Comparison of ENCODE assay signal across 1 cellular context in genomic region chr5:157575096-157575872, GRCh38.
A peak's percentile ranks its signal among the peaks of the same experiment; 100 is the strongest.
TF ChIP-seq lines count a peak whose summit lies in the region.

TSS of gene ADAM19 (minus strand) at chr5:157575775. CDS start at chr5:157575696, 79 bp downstream.

TF ChIP-seq in WTC11, 78 proteins besides CTCF, POLR2A, EP300 and RAD21 (continued from another document):
- TF ChIP-seq, protein P1, sequence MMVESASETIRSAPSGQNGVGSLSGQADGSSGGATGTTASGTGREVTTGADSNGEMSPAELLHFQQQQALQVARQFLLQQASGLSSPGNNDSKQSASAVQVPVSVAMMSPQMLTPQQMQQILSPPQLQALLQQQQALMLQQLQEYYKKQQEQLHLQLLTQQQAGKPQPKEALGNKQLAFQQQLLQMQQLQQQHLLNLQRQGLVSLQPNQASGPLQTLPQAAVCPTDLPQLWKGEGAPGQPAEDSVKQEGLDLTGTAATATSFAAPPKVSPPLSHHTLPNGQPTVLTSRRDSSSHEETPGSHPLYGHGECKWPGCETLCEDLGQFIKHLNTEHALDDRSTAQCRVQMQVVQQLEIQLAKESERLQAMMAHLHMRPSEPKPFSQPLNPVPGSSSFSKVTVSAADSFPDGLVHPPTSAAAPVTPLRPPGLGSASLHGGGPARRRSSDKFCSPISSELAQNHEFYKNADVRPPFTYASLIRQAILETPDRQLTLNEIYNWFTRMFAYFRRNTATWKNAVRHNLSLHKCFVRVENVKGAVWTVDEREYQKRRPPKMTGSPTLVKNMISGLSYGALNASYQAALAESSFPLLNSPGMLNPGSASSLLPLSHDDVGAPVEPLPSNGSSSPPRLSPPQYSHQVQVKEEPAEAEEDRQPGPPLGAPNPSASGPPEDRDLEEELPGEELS (CRISPR knock-in tag; IDR thresholded peaks at IDR 0.05), result no peak; the same call in 1 of the 2 replicates
- TF ChIP-seq TEAD1 (CRISPR knock-in tag; IDR thresholded peaks at IDR 0.05) (no peak), ARID4B (CRISPR knock-in tag; IDR thresholded peaks at IDR 0.05; ENCODE audit: borderline replicate concordance) (no peak), FOXK1 (CRISPR knock-in tag; IDR thresholded peaks at IDR 0.05) (0 out of 2 replicates have a peak, but pooled peaks have one; percentile 17), KAT7 (CRISPR knock-in tag; IDR thresholded peaks at IDR 0.05; ENCODE audit: borderline replicate concordance) (peak; percentile 83; the same call in 1 of the 2 replicates), ZSCAN18 (CRISPR knock-in tag; IDR thresholded peaks at IDR 0.05) (no peak), ZNF317 (CRISPR knock-in tag; IDR thresholded peaks at IDR 0.05; ENCODE audit: borderline replicate concordance, low read depth) (no peak), GABPB1 (CRISPR knock-in tag; IDR thresholded peaks at IDR 0.05) (no peak), ZNF263 (CRISPR knock-in tag; IDR thresholded peaks at IDR 0.05; ENCODE audit: low read depth) (no peak), MYBL2 (CRISPR knock-in tag; IDR thresholded peaks at IDR 0.05) (peak; percentile 40; the same call in 1 of the 2 replicates), ZNF416 (CRISPR knock-in tag; IDR thresholded peaks at IDR 0.05) (0 out of 2 replicates have a peak, but pooled peaks have one; percentile 24), ZNF425 (CRISPR knock-in tag; conservative IDR thresholded peaks at IDR 0.05) (no peak)
- TF ChIP-seq, protein P2, sequence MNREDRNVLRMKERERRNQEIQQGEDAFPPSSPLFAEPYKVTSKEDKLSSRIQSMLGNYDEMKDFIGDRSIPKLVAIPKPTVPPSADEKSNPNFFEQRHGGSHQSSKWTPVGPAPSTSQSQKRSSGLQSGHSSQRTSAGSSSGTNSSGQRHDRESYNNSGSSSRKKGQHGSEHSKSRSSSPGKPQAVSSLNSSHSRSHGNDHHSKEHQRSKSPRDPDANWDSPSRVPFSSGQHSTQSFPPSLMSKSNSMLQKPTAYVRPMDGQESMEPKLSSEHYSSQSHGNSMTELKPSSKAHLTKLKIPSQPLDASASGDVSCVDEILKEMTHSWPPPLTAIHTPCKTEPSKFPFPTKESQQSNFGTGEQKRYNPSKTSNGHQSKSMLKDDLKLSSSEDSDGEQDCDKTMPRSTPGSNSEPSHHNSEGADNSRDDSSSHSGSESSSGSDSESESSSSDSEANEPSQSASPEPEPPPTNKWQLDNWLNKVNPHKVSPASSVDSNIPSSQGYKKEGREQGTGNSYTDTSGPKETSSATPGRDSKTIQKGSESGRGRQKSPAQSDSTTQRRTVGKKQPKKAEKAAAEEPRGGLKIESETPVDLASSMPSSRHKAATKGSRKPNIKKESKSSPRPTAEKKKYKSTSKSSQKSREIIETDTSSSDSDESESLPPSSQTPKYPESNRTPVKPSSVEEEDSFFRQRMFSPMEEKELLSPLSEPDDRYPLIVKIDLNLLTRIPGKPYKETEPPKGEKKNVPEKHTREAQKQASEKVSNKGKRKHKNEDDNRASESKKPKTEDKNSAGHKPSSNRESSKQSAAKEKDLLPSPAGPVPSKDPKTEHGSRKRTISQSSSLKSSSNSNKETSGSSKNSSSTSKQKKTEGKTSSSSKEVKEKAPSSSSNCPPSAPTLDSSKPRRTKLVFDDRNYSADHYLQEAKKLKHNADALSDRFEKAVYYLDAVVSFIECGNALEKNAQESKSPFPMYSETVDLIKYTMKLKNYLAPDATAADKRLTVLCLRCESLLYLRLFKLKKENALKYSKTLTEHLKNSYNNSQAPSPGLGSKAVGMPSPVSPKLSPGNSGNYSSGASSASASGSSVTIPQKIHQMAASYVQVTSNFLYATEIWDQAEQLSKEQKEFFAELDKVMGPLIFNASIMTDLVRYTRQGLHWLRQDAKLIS (CRISPR knock-in tag; IDR thresholded peaks at IDR 0.05; ENCODE audit: borderline replicate concordance), result no peak
- TF ChIP-seq, protein P3, sequence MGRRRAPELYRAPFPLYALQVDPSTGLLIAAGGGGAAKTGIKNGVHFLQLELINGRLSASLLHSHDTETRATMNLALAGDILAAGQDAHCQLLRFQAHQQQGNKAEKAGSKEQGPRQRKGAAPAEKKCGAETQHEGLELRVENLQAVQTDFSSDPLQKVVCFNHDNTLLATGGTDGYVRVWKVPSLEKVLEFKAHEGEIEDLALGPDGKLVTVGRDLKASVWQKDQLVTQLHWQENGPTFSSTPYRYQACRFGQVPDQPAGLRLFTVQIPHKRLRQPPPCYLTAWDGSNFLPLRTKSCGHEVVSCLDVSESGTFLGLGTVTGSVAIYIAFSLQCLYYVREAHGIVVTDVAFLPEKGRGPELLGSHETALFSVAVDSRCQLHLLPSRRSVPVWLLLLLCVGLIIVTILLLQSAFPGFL (CRISPR knock-in tag; IDR thresholded peaks at IDR 0.05; ENCODE audit: borderline replicate concordance), result no peak
- TF ChIP-seq, protein P4, sequence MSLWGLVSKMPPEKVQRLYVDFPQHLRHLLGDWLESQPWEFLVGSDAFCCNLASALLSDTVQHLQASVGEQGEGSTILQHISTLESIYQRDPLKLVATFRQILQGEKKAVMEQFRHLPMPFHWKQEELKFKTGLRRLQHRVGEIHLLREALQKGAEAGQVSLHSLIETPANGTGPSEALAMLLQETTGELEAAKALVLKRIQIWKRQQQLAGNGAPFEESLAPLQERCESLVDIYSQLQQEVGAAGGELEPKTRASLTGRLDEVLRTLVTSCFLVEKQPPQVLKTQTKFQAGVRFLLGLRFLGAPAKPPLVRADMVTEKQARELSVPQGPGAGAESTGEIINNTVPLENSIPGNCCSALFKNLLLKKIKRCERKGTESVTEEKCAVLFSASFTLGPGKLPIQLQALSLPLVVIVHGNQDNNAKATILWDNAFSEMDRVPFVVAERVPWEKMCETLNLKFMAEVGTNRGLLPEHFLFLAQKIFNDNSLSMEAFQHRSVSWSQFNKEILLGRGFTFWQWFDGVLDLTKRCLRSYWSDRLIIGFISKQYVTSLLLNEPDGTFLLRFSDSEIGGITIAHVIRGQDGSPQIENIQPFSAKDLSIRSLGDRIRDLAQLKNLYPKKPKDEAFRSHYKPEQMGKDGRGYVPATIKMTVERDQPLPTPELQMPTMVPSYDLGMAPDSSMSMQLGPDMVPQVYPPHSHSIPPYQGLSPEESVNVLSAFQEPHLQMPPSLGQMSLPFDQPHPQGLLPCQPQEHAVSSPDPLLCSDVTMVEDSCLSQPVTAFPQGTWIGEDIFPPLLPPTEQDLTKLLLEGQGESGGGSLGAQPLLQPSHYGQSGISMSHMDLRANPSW (CRISPR knock-in tag; conservative IDR thresholded peaks at IDR 0.05; ENCODE audit: low read depth), result no peak
